Comparison of ENCODE assay signal across 28 cellular contexts in genomic region chr7:13241416-13241815, GRCh38.
"Had no signal": no experiment of that assay in that cellular context is flagged by ENCODE, and none has a peak within 500 bp of the region (broad histone marks: within the 10 kb centered on the region; RNA-seq: fewer than 3 reads in every experiment).

No MANE protein-coding gene starts in this region.

- H3K36me3 Mint-ChIP-seq: natural killer cell; neural progenitor cell; stimulated activated effector memory CD8-positive, alpha-beta T cell treated with anti-CD3 and anti-CD28 coated beads, Interleukin-12 subunit alpha, Interleukin-12 subunit beta, amount 100 ng/mL, for 72 hours; stimulated activated naive B cell treated with anti-CD40 and anti-IgM and Interleukin-4, amounts not matched to agents 10 μg/mL and 1 μg/mL and 100 μg/mL, for 72 hours; type B pancreatic cell had no signal

- H3K36me3 ChIP-seq: neural progenitor cell, ovary, right lobe of liver, sigmoid colon, stomach, thoracic aorta, thyroid gland, transverse colon, upper lobe of right lung, uterus had no signal

- H3K27ac Mint-ChIP-seq: natural killer cell; nephron; neural progenitor cell; progenitor cell of endocrine pancreas; stimulated activated effector memory CD8-positive, alpha-beta T cell treated with anti-CD3 and anti-CD28 coated beads, Interleukin-12 subunit alpha, Interleukin-12 subunit beta, amount 100 ng/mL, for 72 hours; stimulated activated naive B cell treated with anti-CD40 and anti-IgM and Interleukin-4, amounts not matched to agents 10 μg/mL and 1 μg/mL and 100 μg/mL, for 72 hours; stimulated activated naive CD8-positive, alpha-beta T cell treated with anti-CD3 and anti-CD28 coated beads, Interleukin-15, Interleukin-2, amounts not matched to agents 100 ng/mL and 50 ng/mL, for 24 hours; type B pancreatic cell had no signal

- H3K4me2 ChIP-seq: neural progenitor cell had no signal

- H3K9me3 ChIP-seq: ovary, psoas muscle, right lobe of liver, sigmoid colon, stomach, thoracic aorta, thyroid gland, transverse colon, upper lobe of right lung, uterus had no signal

- H3K27ac ChIP-seq: neural progenitor cell, ovary, parathyroid adenoma, psoas muscle, right lobe of liver, sigmoid colon, stomach, thoracic aorta, thyroid gland, transverse colon, upper lobe of right lung, uterus had no signal

- ATAC-seq: natural killer cell; psoas muscle; right cardiac atrium; right lobe of liver; stimulated activated effector memory CD8-positive, alpha-beta T cell treated with anti-CD3 and anti-CD28 coated beads, Interleukin-12 subunit alpha, Interleukin-12 subunit beta, amount 100 ng/mL, for 72 hours; stimulated activated naive B cell treated with anti-CD40 and anti-IgM and Interleukin-4, amounts not matched to agents 10 μg/mL and 1 μg/mL and 100 μg/mL, for 72 hours; upper lobe of right lung had no signal

- H3K4me1 Mint-ChIP-seq: natural killer cell; nephron; stimulated activated effector memory CD8-positive, alpha-beta T cell treated with anti-CD3 and anti-CD28 coated beads, Interleukin-12 subunit alpha, Interleukin-12 subunit beta, amount 100 ng/mL, for 72 hours; stimulated activated naive B cell treated with anti-CD40 and anti-IgM and Interleukin-4, amounts not matched to agents 10 μg/mL and 1 μg/mL and 100 μg/mL, for 72 hours had no signal

- H3K9me3 Mint-ChIP-seq: natural killer cell; nephron; stimulated activated effector memory CD8-positive, alpha-beta T cell treated with anti-CD3 and anti-CD28 coated beads, Interleukin-12 subunit alpha, Interleukin-12 subunit beta, amount 100 ng/mL, for 72 hours; stimulated activated naive B cell treated with anti-CD40 and anti-IgM and Interleukin-4, amounts not matched to agents 10 μg/mL and 1 μg/mL and 100 μg/mL, for 72 hours; stimulated activated naive CD8-positive, alpha-beta T cell treated with anti-CD3 and anti-CD28 coated beads, Interleukin-15, Interleukin-2, amounts not matched to agents 100 ng/mL and 50 ng/mL, for 24 hours; type B pancreatic cell had no signal

- H3K27me3 ChIP-seq: neural progenitor cell, ovary, right lobe of liver, sigmoid colon, stomach, thyroid gland, transverse colon, upper lobe of right lung, uterus had no signal

- DNase-seq: natural killer cell; occipital lobe; ovary; posterior cingulate gyrus; psoas muscle; right cardiac atrium; right lobe of liver; sigmoid colon; small intestine; stimulated activated CD4-positive, alpha-beta T cell treated with anti-CD3 and anti-CD28 coated beads, Interleukin-15, amount 100 ng/mL, for 24 hours; stimulated activated CD4-positive, alpha-beta T cell treated with anti-CD3 and anti-CD28 coated beads, Interleukin-2, amount 100 ng/mL, for 24 hours; stimulated activated CD4-positive, alpha-beta T cell treated with anti-CD3 and anti-CD28 coated beads, Interleukin-2, amount 100 ng/mL, for 48 hours; stimulated activated CD4-positive, alpha-beta T cell treated with anti-CD3 and anti-CD28 coated beads, Interleukin-4, amount 100 ng/mL, for 24 hours; stimulated activated naive B cell treated with anti-CD40 and anti-IgM and Interleukin-4, amounts not matched to agents 10 μg/mL and 1 μg/mL and 100 μg/mL, for 72 hours; stimulated activated naive CD4-positive, alpha-beta T cell treated with Interleukin-2 at 50 U/mL for 16 hours; stomach; thyroid gland; transverse colon; upper lobe of right lung; uterus had no signal

- H3K4me1 ChIP-seq: neural progenitor cell, parathyroid adenoma, psoas muscle, right lobe of liver, sigmoid colon, stomach, thyroid gland, transverse colon, upper lobe of right lung, uterus had no signal

- H3K4me3 ChIP-seq: neural progenitor cell, ovary, psoas muscle, right lobe of liver, sigmoid colon, stomach, thoracic aorta, thyroid gland, transverse colon, upper lobe of right lung, uterus had no signal

- H3K79me2 ChIP-seq: parathyroid adenoma had no signal

- H3K4me3 Mint-ChIP-seq: natural killer cell; nephron; neural progenitor cell; stimulated activated effector memory CD8-positive, alpha-beta T cell treated with anti-CD3 and anti-CD28 coated beads, Interleukin-12 subunit alpha, Interleukin-12 subunit beta, amount 100 ng/mL, for 72 hours; stimulated activated naive B cell treated with anti-CD40 and anti-IgM and Interleukin-4, amounts not matched to agents 10 μg/mL and 1 μg/mL and 100 μg/mL, for 72 hours; stimulated activated naive CD8-positive, alpha-beta T cell treated with anti-CD3 and anti-CD28 coated beads, Interleukin-15, Interleukin-2, amounts not matched to agents 100 ng/mL and 50 ng/mL, for 24 hours; type B pancreatic cell had no signal

- H3K9ac ChIP-seq: neural progenitor cell, parathyroid adenoma had no signal

- H2AFZ ChIP-seq: neural progenitor cell, parathyroid adenoma had no signal

- H3K27me3 Mint-ChIP-seq: progenitor cell of endocrine pancreas; stimulated activated naive B cell treated with anti-CD40 and anti-IgM and Interleukin-4, amounts not matched to agents 10 μg/mL and 1 μg/mL and 100 μg/mL, for 72 hours; stimulated activated naive CD8-positive, alpha-beta T cell treated with anti-CD3 and anti-CD28 coated beads, Interleukin-15, Interleukin-2, amounts not matched to agents 100 ng/mL and 50 ng/mL, for 24 hours; type B pancreatic cell had no signal
